Comparison of ENCODE assay signal across 25 cellular contexts in the genomic region with DNA sequence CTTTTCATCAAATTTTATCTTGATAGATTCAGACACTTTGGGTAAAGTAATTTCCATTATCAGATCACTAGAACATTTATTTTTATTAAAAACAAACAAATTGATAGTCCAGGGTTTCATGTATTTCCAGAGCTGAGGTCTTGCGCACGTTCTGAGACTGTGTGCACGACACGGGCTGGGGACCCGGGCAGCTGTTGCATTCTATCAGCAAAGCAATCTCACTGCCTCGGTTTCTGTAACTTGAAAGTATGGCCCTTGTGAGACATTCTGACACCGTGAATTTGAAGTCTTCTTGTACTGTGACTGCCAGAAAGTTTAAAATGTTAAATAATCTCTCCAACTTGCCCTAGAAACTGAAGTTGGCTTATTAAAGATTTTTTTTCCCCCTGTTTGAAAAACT.
DNase-seq lines count a peak whose midpoint lies in the region; ATAC-seq and TF ChIP-seq lines count a peak whose summit lies in the region.
"Had no signal": no experiment of that assay in that cellular context is flagged by ENCODE, and none has a peak within 500 bp of the region (broad histone marks: within the 10 kb centered on the region; RNA-seq: fewer than 3 reads in every experiment).

No MANE protein-coding gene starts in this region.

- intact Hi-C loops in IMR-90 (cut with micrococcal nuclease): no loop called here
- intact Hi-C loops in activated CD8-positive, alpha-beta T cell treated with anti-CD3 and anti-CD28 coated beads for 36 hours (cut with micrococcal nuclease): no loop called here

- POLR2A ChIA-PET in IMR-90 (lab: Charles Lee; ENCODE audit: unreplicated experiment): no interaction called here
- POLR2A ChIA-PET in activated CD8-positive, alpha-beta T cell treated with anti-CD3 and anti-CD28 coated beads for 36 hours (lab: Charles Lee): no interaction called here

- H3K4me2 ChIP-seq in IMR-90 (ENCODE audit: low read depth, low read length): no peak overlapping the region

- WGBS in IMR-90 (ENCODE audit: extremely low coverage in 2 of 2, insufficient read length in 1 of 2), 2 experiments: 38% methylated on average over 4 of the region's 7 CpGs; no CpG with 5 or more reads in 1 of the 2 experiments

- no peaks in the 10 kb centered on the region for H3K79me2 ChIP-seq in ACC112 (ENCODE audit: control insufficient read depth, insufficient read depth, low read length, unreplicated experiment)

- H4K91ac ChIP-seq in IMR-90 (ENCODE audit: insufficient read depth, low read depth, low read length): no peak overlapping the region; the same call in 1 of the 2 replicates

- no peaks in the 10 kb centered on the region for H3K9me1 ChIP-seq in IMR-90 (ENCODE audit: insufficient read depth, low read length)

- H3K9ac ChIP-seq in IMR-90 (ENCODE audit: low read depth, low read length): no peak overlapping the region

- TF ChIP-seq CTCF in IMR-90 (conservative IDR thresholded peaks at IDR 0.05; ENCODE audit: low read depth, low read length): no peak
- TF ChIP-seq CTCF in progenitor cell of endocrine pancreas (IDR thresholded peaks at IDR 0.05; ENCODE audit: unreplicated experiment): no peak
- no peak for TF ChIP-seq CTCF in activated CD8-positive, alpha-beta T cell treated with anti-CD3 and anti-CD28 coated beads for 36 hours (IDR thresholded peaks at IDR 0.05)

- H3K4me1 ChIP-seq in ACC112 (ENCODE audit: control insufficient read depth, insufficient read depth, low read length, unreplicated experiment): no peaks in the 10 kb centered on the region
- H3K4me1 ChIP-seq in IMR-90 (ENCODE audit: control insufficient read depth, insufficient read depth, low read length): no peaks in the 10 kb centered on the region
- H3K4me1 ChIP-seq: Caco-2 had no signal

- peaks cover 20% of the 10 kb centered on the region for H3K4me1 Mint-ChIP-seq in progenitor cell of endocrine pancreas (ENCODE audit: low read depth)
- H3K4me1 Mint-ChIP-seq in activated CD8-positive, alpha-beta T cell treated with anti-CD3 and anti-CD28 coated beads for 36 hours (ENCODE audit: low read depth): no peaks in the 10 kb centered on the region
- H3K4me1 Mint-ChIP-seq: CD4-positive, alpha-beta memory T cell had no signal

- no peaks in the 10 kb centered on the region for H3K79me1 ChIP-seq in IMR-90 (ENCODE audit: low read depth in 1 of 2, low read length in 2 of 2)

- no peak for DNase-seq in IMR-90
- peak; percentile 20 for DNase-seq in left kidney (ENCODE audit: low read depth, low spot score)
- DNase-seq in progenitor cell of endocrine pancreas (ENCODE audit: low spot score, unreplicated experiment): no peak
- DNase-seq in activated CD8-positive, alpha-beta T cell treated with anti-CD3 and anti-CD28 coated beads for 36 hours: no peak
- DNase-seq in NCI-H2081 (lab: John Stamatoyannopoulos, UW): no peak
- DNase-seq: AML-193; C1 segment of cervical spinal cord; Caco-2; CD4-positive, alpha-beta memory T cell; DMS 273 treated with DMSO at 0.1 percent for 48 hours; DMS79; EL; GDM1; NCI-H1092 treated with DMSO at 0.1 percent for 48 hours; NCI-H1436 treated with DMSO at 0.1 percent for 48 hours; NCI-H187 treated with DMSO at 0.1 percent for 48 hours; NCI-H2107; NCI-H524; NCI-H748 treated with DMSO at 0.1 percent for 48 hours; SIG-M5 had no signal

- H4K8ac ChIP-seq in IMR-90 (ENCODE audit: low read depth in 2 of 2, low read length in 2 of 2): peak overlapping the region in 1 of 2 experiments; percentile 26; a peak in 1 of 4 replicates

- no peak for TF ChIP-seq POLR2A in IMR-90 (IDR thresholded peaks at IDR 0.05; ENCODE audit: low read depth, low read length)

- H4K20me1 ChIP-seq in IMR-90 (ENCODE audit: insufficient read depth, low read length): no peaks in the 10 kb centered on the region

- H3K27me3 ChIP-seq in ACC112 (ENCODE audit: insufficient read depth, low read length) (no peaks in the 10 kb centered on the region), IMR-90 (ENCODE audit: control insufficient read depth, insufficient read depth, low read length) (no peaks in the 10 kb centered on the region)

- H3K36me3 ChIP-seq in ACC112 (ENCODE audit: insufficient read depth, low read length) (no peaks in the 10 kb centered on the region), IMR-90 (ENCODE audit: control insufficient read depth, insufficient read depth, low read length) (no peaks in the 10 kb centered on the region)

- no peaks in the 10 kb centered on the region for H3K27me3 Mint-ChIP-seq in progenitor cell of endocrine pancreas
- no peaks in the 10 kb centered on the region for H3K27me3 Mint-ChIP-seq in activated CD8-positive, alpha-beta T cell treated with anti-CD3 and anti-CD28 coated beads for 36 hours
- H3K27me3 Mint-ChIP-seq: CD4-positive, alpha-beta memory T cell had no signal

- dilution Hi-C loops in IMR-90 (cut with HindIII; ENCODE audit: low sequenced_read_pairs, unreplicated experiment): no loop called here

- ATAC-seq in IMR-90 (ENCODE audit: low read depth) (peak; percentile 21; the same call in 1 of the 2 replicates), GM18520 (IDR thresholded peaks at IDR 0.05; ENCODE audit: unreplicated experiment) (no peak)
- no peak for ATAC-seq in activated CD8-positive, alpha-beta T cell treated with anti-CD3 and anti-CD28 coated beads for 36 hours
- ATAC-seq: GM12878, HCT116 had no signal

- H3K4me3 ChIP-seq in ACC112 (ENCODE audit: low read depth, low read length): no peak overlapping the region
- no peak overlapping the region for H3K4me3 ChIP-seq in IMR-90 (ENCODE audit: insufficient read depth, low read depth, low read length)
- H3K4me3 ChIP-seq: GM12878 had no signal

- H3K9me3 Mint-ChIP-seq in progenitor cell of endocrine pancreas (ENCODE audit: low read depth): no peaks in the 10 kb centered on the region
- no peaks in the 10 kb centered on the region for H3K9me3 Mint-ChIP-seq in activated CD8-positive, alpha-beta T cell treated with anti-CD3 and anti-CD28 coated beads for 36 hours

- no peak overlapping the region for H2AK9ac ChIP-seq in IMR-90 (replicated peaks; ENCODE audit: low read depth, low read length, poor library complexity)

- CTCF ChIA-PET in IMR-90 (lab: Yijun Ruan, JAX): no interaction called here
- CTCF ChIA-PET in activated CD8-positive, alpha-beta T cell treated with anti-CD3 and anti-CD28 coated beads for 36 hours (lab: Charles Lee): no interaction called here

- BruUV-seq in IMR-90 (replicated peaks; lab: Mats Ljungman, UMichigan): no TSS peak

- H3K9me3 ChIP-seq in IMR-90 (ENCODE audit: control insufficient read depth, insufficient read depth, low read length): no peaks in the 10 kb centered on the region
- H3K9me3 ChIP-seq: Caco-2 had no signal

- H3K36me3 Mint-ChIP-seq in progenitor cell of endocrine pancreas (ENCODE audit: insufficient read depth): no peaks in the 10 kb centered on the region
- H3K36me3 Mint-ChIP-seq in activated CD8-positive, alpha-beta T cell treated with anti-CD3 and anti-CD28 coated beads for 36 hours (ENCODE audit: low read depth): no peaks in the 10 kb centered on the region
- H3K36me3 Mint-ChIP-seq: CD4-positive, alpha-beta memory T cell had no signal

- no peak overlapping the region for H2BK120ac ChIP-seq in IMR-90 (ENCODE audit: low read depth, low read length)

- peak overlapping the region; percentile 95 for H3K27ac Mint-ChIP-seq in progenitor cell of endocrine pancreas
- H3K27ac Mint-ChIP-seq in activated CD8-positive, alpha-beta T cell treated with anti-CD3 and anti-CD28 coated beads for 36 hours: no peak overlapping the region
- H3K27ac Mint-ChIP-seq: CD4-positive, alpha-beta memory T cell had no signal

- no peak overlapping the region for H2BK5ac ChIP-seq in IMR-90 (ENCODE audit: low read depth, low read length, poor library complexity, severe bottlenecking)

- no peak overlapping the region for H2BK20ac ChIP-seq in IMR-90 (ENCODE audit: low read depth, low read length)

- H3K14ac ChIP-seq in IMR-90 (replicated peaks; ENCODE audit: low read depth, low read length): no peak overlapping the region

- peak overlapping the region; percentile 55 for H3K4me3 Mint-ChIP-seq in progenitor cell of endocrine pancreas (ENCODE audit: low read depth)
- no peak overlapping the region for H3K4me3 Mint-ChIP-seq in activated CD8-positive, alpha-beta T cell treated with anti-CD3 and anti-CD28 coated beads for 36 hours
- H3K4me3 Mint-ChIP-seq: CD4-positive, alpha-beta memory T cell had no signal

- H3K18ac ChIP-seq in IMR-90 (ENCODE audit: low read depth, low read length): no peak overlapping the region; the same call in 1 of the 2 replicates

- no peak overlapping the region for H3K23ac ChIP-seq in IMR-90 (ENCODE audit: low read depth, low read length)

- H3K27ac ChIP-seq in ACC112 (ENCODE audit: low read depth, low read length) (no peak overlapping the region), IMR-90 (ENCODE audit: insufficient read depth, low read length) (no peak overlapping the region)
- H3K27ac ChIP-seq: HL-60 had no signal

- in situ Hi-C loops in IMR-90 (cut with MboI; ENCODE audit: low sequenced_read_pairs): no loop called here

- no peak overlapping the region for H2BK15ac ChIP-seq in IMR-90 (ENCODE audit: low read depth, low read length)

- H4K5ac ChIP-seq in IMR-90 (ENCODE audit: low read depth, low read length): no peak overlapping the region

- no peak overlapping the region for H3K4ac ChIP-seq in IMR-90 (ENCODE audit: low read depth, low read length)

- H3K56ac ChIP-seq in IMR-90 (ENCODE audit: extremely low read depth, insufficient read depth, low read length): no peak overlapping the region

- H2AFZ ChIP-seq in ACC112 (ENCODE audit: low read length, unreplicated experiment): peak overlapping the region; percentile 0
- no peak overlapping the region for H2AFZ ChIP-seq in IMR-90 (replicated peaks; ENCODE audit: low read length, poor library complexity)

- TF ChIP-seq RAD21 in IMR-90 (IDR thresholded peaks at IDR 0.05; ENCODE audit: low read length): no peak

- no peak overlapping the region for H2AK5ac ChIP-seq in IMR-90 (ENCODE audit: low read depth, low read length)

TF ChIP-seq in IMR-90, 13 proteins besides CTCF, POLR2A, EP300 and RAD21 (continues in another document):
- TF ChIP-seq MAFK (IDR thresholded peaks at IDR 0.05; ENCODE audit: low read depth, low read length) (no peak), BHLHE40 (IDR thresholded peaks at IDR 0.05; ENCODE audit: low read depth, low read length) (no peak), MAZ (IDR thresholded peaks at IDR 0.05; ENCODE audit: borderline replicate concordance, low read depth, low read length) (no peak), NFE2L2 (IDR thresholded peaks at IDR 0.05; ENCODE audit: low read depth, low read length) (no peak), RFX5 (IDR thresholded peaks at IDR 0.05; ENCODE audit: low read depth, low read length) (no peak), USF2 (IDR thresholded peaks at IDR 0.05; ENCODE audit: low read depth, low read length) (no peak), FOS (IDR thresholded peaks at IDR 0.05; ENCODE audit: low read depth, low read length) (no peak)
